ENCODE assay signal across 1 cellular context in the genomic region with DNA sequence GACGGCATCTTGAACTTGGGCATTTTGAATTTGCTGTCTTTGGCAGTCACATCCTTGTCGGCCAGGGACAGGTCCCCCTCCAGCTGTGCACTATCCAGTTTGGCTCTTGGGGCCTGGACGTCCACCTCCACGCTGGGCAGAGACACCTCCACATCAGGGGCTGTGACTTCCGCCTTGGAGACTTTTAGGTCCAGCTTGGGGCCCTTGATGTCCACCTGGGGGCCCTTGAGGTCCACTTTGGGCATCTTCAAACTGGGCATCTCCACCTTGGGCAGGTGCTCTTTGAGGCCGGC. TPM values are rescaled to one million over a fixed set of nuclear protein-coding genes. Genes with fewer than 3 reads are reported as not detected.
"Had no signal": no experiment of that assay in that cellular context is flagged by ENCODE, and none has a peak within 500 bp of the region (broad histone marks: within the 10 kb centered on the region; RNA-seq: fewer than 3 reads in every experiment).

No MANE protein-coding gene starts in this region.

RNA-seq across cellular contexts. Expression of gene PLD4, which starts 19.3 kb away (rescaled TPM):
- total RNA-seq: G401 had no signal
